8 cellular contexts compared by ENCODE assay signal in genomic region chr11:66744485-66745355, GRCh38. TPM values are rescaled to one million over a fixed set of nuclear protein-coding genes. Genes with fewer than 3 reads are reported as not detected.
DNase-seq lines count a peak whose midpoint lies in the region; ATAC-seq, FAIRE-seq and TF ChIP-seq lines count a peak whose summit lies in the region.

No MANE protein-coding gene starts in this region.

- under 1% methylated on average over 26 of the region's 95 CpGs for WGBS in A549 (ENCODE audit: missing lambda C conversion rate)

- peaks cover 7% of the 10 kb centered on the region for H3K9me3 Mint-ChIP-seq in activated B cell treated with CpG ODN at 0.5 μM for 24 hours

- H3K4me3 ChIP-seq in A549 (peak overlapping the region; percentile 98), cardiac fibroblast (replicated peaks in 1 of 2; ENCODE audit: low read depth in 2 of 2, low read length in 2 of 2) (peak overlapping the region; percentile 90 to 98)

- peak overlapping the region; percentile 93 to 98 for H3K27ac ChIP-seq in A549

- POLR2A ChIA-PET in A549 (lab: Yijun Ruan, JAX) = interaction anchor here (0.6 kb wide), 1 partner anchor 106 kb away, joined by 5 read pairs; the partner anchor contains the start of gene RBM4
- POLR2A ChIA-PET in activated B cell treated with CpG ODN at 0.5 μM for 24 hours (lab: Charles Lee) = interaction anchor here (0.5 to 1.7 kb wide), 7 partner anchors 20 to 542 kb away, joined by 3 to 10 read pairs (median 5); partner anchors contain the start of genes MRPL11 and RCE1

- TF ChIP-seq CTCF in A549 (IDR thresholded peaks at IDR 0.05) (no peak), activated B cell treated with CpG ODN at 0.5 μM for 24 hours (IDR thresholded peaks at IDR 0.05) (no peak), cardiac fibroblast (IDR thresholded peaks at IDR 0.05; ENCODE audit: low read depth, low read length) (no peak)

- TF ChIP-seq RAD21 in A549 (conservative IDR thresholded peaks at IDR 0.05 in 1 of 2, IDR thresholded peaks at IDR 0.05 in 1 of 2) = no peak

- peak overlapping the region; percentile 96 for H3K4me3 Mint-ChIP-seq in activated B cell treated with CpG ODN at 0.5 μM for 24 hours

- H3K4me2 ChIP-seq in A549 = peak overlapping the region; percentile 90

- no peak for FAIRE-seq in A549 (lab: Jason Lieb, UNC)

- peak; percentile 81 for ATAC-seq in A549
- peak; percentile 75 for ATAC-seq in GM18867 (IDR thresholded peaks at IDR 0.05; ENCODE audit: unreplicated experiment)
- peak; percentile 77 for ATAC-seq in HG03108 (IDR thresholded peaks at IDR 0.05; ENCODE audit: unreplicated experiment)
- ATAC-seq in activated B cell treated with CpG ODN at 0.5 μM for 24 hours (ENCODE audit: low read depth) = peak; percentile 90

- CTCF ChIA-PET in A549 (lab: Yijun Ruan, JAX) = no interaction called here
- CTCF ChIA-PET in activated B cell treated with CpG ODN at 0.5 μM for 24 hours (lab: Charles Lee) = no interaction called here

- H3K4me1 ChIP-seq in A549 = peaks cover 37% of the 10 kb centered on the region

- no peaks in the 10 kb centered on the region for H3K9me3 ChIP-seq in A549

- H3K27me3 Mint-ChIP-seq in activated B cell treated with CpG ODN at 0.5 μM for 24 hours = no peaks in the 10 kb centered on the region

- H3K4me1 Mint-ChIP-seq in activated B cell treated with CpG ODN at 0.5 μM for 24 hours = peaks cover 26% of the 10 kb centered on the region

- TF ChIP-seq EP300 in A549 (IDR thresholded peaks at IDR 0.05) = no peak

- peaks cover 2% of the 10 kb centered on the region for H3K36me3 Mint-ChIP-seq in activated B cell treated with CpG ODN at 0.5 μM for 24 hours (ENCODE audit: low read depth)

- intact Hi-C loops in activated B cell treated with CpG ODN at 0.5 μM for 24 hours (cut with micrococcal nuclease) = loop anchor here (1.0 to 2.0 kb wide), 2 partner anchors 16 to 57 kb away; partner anchors contain the start of gene SPTBN2

- peak; percentile 47 for TF ChIP-seq POLR2A in A549 (IDR thresholded peaks at IDR 0.05; ENCODE audit: low read length)

- DNase-seq in A549 (ENCODE audit: low read depth in 1 of 2, low spot score in 1 of 2) = peak; percentile 83 to 94
- DNase-seq in NCI-H2227 (lab: John Stamatoyannopoulos, UW; ENCODE audit: unreplicated experiment) = peak; percentile 92
- peak; percentile 95 for DNase-seq in activated B cell treated with CpG ODN at 0.5 μM for 24 hours
- DNase-seq in cardiac fibroblast (ENCODE audit: low read depth in 2 of 2) = peak; percentile 59 to 65
- DNase-seq in iris pigment epithelial cell (ENCODE audit: low read depth) = peak; percentile 52
- peak; percentile 90 for DNase-seq in stimulated activated CD4-positive, alpha-beta T cell treated with anti-CD3 and anti-CD28 coated beads, Interleukin-12 subunit alpha, Interleukin-12 subunit beta, amount 100 ng/mL, for 4 hours

- H3K27ac Mint-ChIP-seq in activated B cell treated with CpG ODN at 0.5 μM for 24 hours = peak overlapping the region; percentile 89

TF ChIP-seq in A549, 52 proteins besides CTCF, POLR2A, EP300 and RAD21 (continues in another document):
- TF ChIP-seq KDM1A (IDR thresholded peaks at IDR 0.05; ENCODE audit: low read depth) (no peak), RCOR1 (IDR thresholded peaks at IDR 0.05; ENCODE audit: low read depth, low read length) (no peak), ATOH8 (CRISPR knock-in tag; IDR thresholded peaks at IDR 0.05; ENCODE audit: low read depth) (no peak), NFE2L2 (conservative IDR thresholded peaks at IDR 0.05; ENCODE audit: low read length) (no peak), HEYL (CRISPR knock-in tag; IDR thresholded peaks at IDR 0.05) (no peak), ZSCAN20 (CRISPR knock-in tag; IDR thresholded peaks at IDR 0.05) (no peak), MAX (IDR thresholded peaks at IDR 0.05) (peak; percentile 75), KDM5A (IDR thresholded peaks at IDR 0.05) (no peak), HES2 (IDR thresholded peaks at IDR 0.05) (no peak), CHD2 (IDR thresholded peaks at IDR 0.05; ENCODE audit: low read length, partially characterized antibody) (peak; percentile 44), RARB (CRISPR knock-in tag; IDR thresholded peaks at IDR 0.05) (no peak), ZFP36 (IDR thresholded peaks at IDR 0.05; ENCODE audit: borderline replicate concordance, partially characterized antibody) (no peak), JUNB (IDR thresholded peaks at IDR 0.05) (no peak), EHF (CRISPR knock-in tag; IDR thresholded peaks at IDR 0.05) (no peak), CHD4 (IDR thresholded peaks at IDR 0.05; ENCODE audit: borderline replicate concordance) (no peak), ESRRA (IDR thresholded peaks at IDR 0.05; ENCODE audit: borderline replicate concordance, low read length) (no peak), JUN (IDR thresholded peaks at IDR 0.05) (peak in 1 of 2 experiments; percentile 65; a peak in 3 of 5 replicates), NPAS2 (CRISPR knock-in tag; IDR thresholded peaks at IDR 0.05; ENCODE audit: borderline replicate concordance) (no peak), TFCP2L1 (CRISPR knock-in tag; IDR thresholded peaks at IDR 0.05) (no peak), CBX8 (IDR thresholded peaks at IDR 0.05) (no peak), CBX2 (IDR thresholded peaks at IDR 0.05; ENCODE audit: borderline replicate concordance, low read depth) (no peak), USF2 (IDR thresholded peaks at IDR 0.05) (no peak), E2F6 (IDR thresholded peaks at IDR 0.05; ENCODE audit: borderline replicate concordance, low read depth) (peak; percentile 75; the same call in 1 of the 2 replicates), MYC (IDR thresholded peaks at IDR 0.05; ENCODE audit: borderline replicate concordance, low read length) (peak; percentile 46; the same call in 1 of the 2 replicates), HDAC2 (IDR thresholded peaks at IDR 0.05) (no peak), ZC3H11A (IDR thresholded peaks at IDR 0.05) (no peak), BHLHE40 (IDR thresholded peaks at IDR 0.05; ENCODE audit: low read depth, low read length) (no peak), FOSB (CRISPR knock-in tag; IDR thresholded peaks at IDR 0.05) (no peak), HOXB13 (CRISPR knock-in tag; IDR thresholded peaks at IDR 0.05; ENCODE audit: low read depth) (no peak), FOXS1 (CRISPR knock-in tag; IDR thresholded peaks at IDR 0.05) (no peak), CEBPB (IDR thresholded peaks at IDR 0.05) (no peak), NR3C1 (IDR thresholded peaks at IDR 0.05) (no peak), ZNF302 (CRISPR knock-in tag; IDR thresholded peaks at IDR 0.05) (no peak), HMGXB4 (CRISPR knock-in tag; IDR thresholded peaks at IDR 0.05; ENCODE audit: borderline replicate concordance) (no peak), POLR2AphosphoS2 (conservative IDR thresholded peaks at IDR 0.05; ENCODE audit: low read length) (no peak)

RNA-seq across cellular contexts. Expression of gene SPTBN2, which starts 15.7 kb away (rescaled TPM):
- polyA plus RNA-seq in A549 (2011; rRNA removed) (4.4 and 5.8 TPM in 2 replicates), A549 (2017; fragmentation: RNase III; extraction: RNeasy Plus Mini Kit Qiagen cat#74134 plus additional on column Dnase treatment) (8.1 to 9.9 TPM (median 9.6 TPM) in 3 replicates)
- polyA plus RNA-seq in A549 (2012; cell fraction: cytosol; rRNA removed) = 10.1 and 11.4 TPM in 2 replicates
- polyA plus RNA-seq in A549 (2012; cell fraction: nucleus; rRNA removed) = 40.6 and 42.2 TPM in 2 replicates
- 5.8 and 9.0 TPM in 2 replicates for polyA minus RNA-seq in A549 (2011; rRNA and poly(A)+ RNA removed)
- 1.2 and 3.0 TPM in 2 replicates for total RNA-seq in activated B cell treated with CpG ODN at 0.5 μM for 24 hours

Comparison
In these comparisons a context has a peak if more than half of its experiments do, and no peak if none do; other contexts are left out.
1. Peak in every context shown above with its lines: DNase-seq, ATAC-seq, H3K4me3 ChIP-seq and H3K27ac ChIP-seq.